Comparison of ENCODE assay signal across 10 cellular contexts in the genomic region with DNA sequence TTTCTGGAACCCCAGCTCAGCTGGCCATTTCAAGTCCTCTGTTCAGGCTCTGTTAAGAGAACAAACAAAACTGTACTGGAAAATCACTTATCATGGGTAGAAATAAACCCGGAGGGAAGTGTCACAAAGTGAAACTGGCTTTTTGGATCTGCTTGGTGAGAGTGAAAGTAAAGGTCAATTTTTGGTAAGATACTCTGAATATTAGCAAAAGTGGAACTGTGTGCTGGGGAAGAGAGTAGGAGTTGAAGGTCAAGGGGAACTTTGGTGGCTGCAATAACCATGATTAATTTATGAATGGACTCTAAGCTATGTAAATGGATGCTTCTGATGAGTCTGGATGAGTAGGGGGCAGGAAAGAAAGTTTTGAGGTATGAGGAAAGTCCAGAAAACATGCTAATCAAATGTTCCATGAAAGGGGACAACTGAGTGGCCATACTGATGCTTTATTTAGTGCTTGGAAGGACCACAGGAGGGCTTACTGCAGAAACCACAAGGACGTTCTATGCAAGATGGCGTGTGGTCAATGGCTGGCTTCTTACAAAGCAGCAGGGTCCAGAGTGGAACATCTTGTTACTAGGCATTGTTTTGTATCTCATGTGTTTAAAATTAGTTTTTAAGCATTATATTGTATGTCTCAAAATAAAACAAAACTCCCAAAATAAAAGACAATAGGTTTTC. TPM values are rescaled to one million over a fixed set of nuclear protein-coding genes. Genes with fewer than 3 reads are reported as not detected.
DNase-seq lines count a peak whose midpoint lies in the region; ATAC-seq and TF ChIP-seq lines count a peak whose summit lies in the region.
"Had no signal": no experiment of that assay in that cellular context is flagged by ENCODE, and none has a peak within 500 bp of the region (broad histone marks: within the 10 kb centered on the region; RNA-seq: fewer than 3 reads in every experiment).

No MANE protein-coding gene starts in this region.

- 0 out of 2 replicates have a peak, but pooled peaks cover 6% of the 10 kb centered on the region for H3K4me1 ChIP-seq in PC-9 (replicated peaks; ENCODE audit: insufficient read depth)
- no peaks in the 10 kb centered on the region for H3K4me1 ChIP-seq in HAP-1

- H3K9me3 ChIP-seq in PC-9 (ENCODE audit: insufficient read depth, low read depth) = no peaks in the 10 kb centered on the region; the same call in 1 of the 2 replicates
- no peaks in the 10 kb centered on the region for H3K9me3 ChIP-seq in HAP-1

- DNase-seq in GM10248 (ENCODE audit: extremely low spot score) = peak; percentile 35
- DNase-seq in PC-9 = no peak
- DNase-seq in NCI-H2227 treated with DMSO at 0.1 percent for 48 hours (lab: John Stamatoyannopoulos, UW) = no peak
- no peak for DNase-seq in HAP-1 (ENCODE audit: low spot score in 2 of 2)
- no peak for DNase-seq in NCI-H128 (lab: John Stamatoyannopoulos, UW; ENCODE audit: unreplicated experiment)
- no peak for DNase-seq in NCI-H2227 (lab: John Stamatoyannopoulos, UW; ENCODE audit: unreplicated experiment)

- CTCF ChIA-PET in GM10248 (lab: Yijun Ruan, JAX) (interaction anchor here (1.0 to 5.4 kb wide), 9 partner anchors 8 to 265 kb away, joined by 3 to 61 read pairs (median 6); no protein-coding TSS in a partner anchor), PC-9 (lab: Charles Lee) (no interaction called here)

- H3K27me3 ChIP-seq in PC-9 (ENCODE audit: insufficient read depth, low read depth) (no peaks in the 10 kb centered on the region), HAP-1 (ENCODE audit: low read depth) (no peaks in the 10 kb centered on the region)

- H3K36me3 ChIP-seq in PC-9 (ENCODE audit: low read depth) = no peaks in the 10 kb centered on the region
- H3K36me3 ChIP-seq in HAP-1 (replicated peaks) = no peaks in the 10 kb centered on the region

- intact Hi-C loops in PC-9 (cut with micrococcal nuclease; ENCODE audit: unreplicated experiment) = no loop called here

- H3K79me2 ChIP-seq in PC-9 (ENCODE audit: low read depth) = no peaks in the 10 kb centered on the region

- POLR2A ChIA-PET in GM10248 (lab: Yijun Ruan, JAX) (no interaction called here), PC-9 (lab: Charles Lee; ENCODE audit: unreplicated experiment) (no interaction called here)

- 0 out of 2 replicates have a peak, but pooled peaks cover 4% of the 10 kb centered on the region for H3K9me2 ChIP-seq in PC-9 (ENCODE audit: insufficient read depth)

- H3K4me3 ChIP-seq in PC-9 (no peak overlapping the region), HAP-1 (no peak overlapping the region)
- H3K4me3 ChIP-seq: K562 had no signal

- peak overlapping the region; percentile 5; the same call in 1 of the 2 replicates for H3K4me2 ChIP-seq in PC-9

- H3K27ac ChIP-seq in PC-9 = no peak overlapping the region

- no TSS peak for BruUV-seq in PC-9 (replicated peaks; lab: Mats Ljungman, UMichigan)

- in situ Hi-C loops in HAP-1 (cut with MboI; ENCODE audit: low sequenced_read_pairs) = no loop called here

- H3F3A ChIP-seq in PC-9 (ENCODE audit: insufficient read depth, low read depth) = no peaks in the 10 kb centered on the region

- ATAC-seq in GM19043 (IDR thresholded peaks at IDR 0.05; ENCODE audit: low read depth, unreplicated experiment) (peak; percentile 67), HG02885 (IDR thresholded peaks at IDR 0.05; ENCODE audit: poor library complexity, unreplicated experiment) (peak; percentile 83)
- ATAC-seq: K562, Panc1 had no signal

- no peaks in the 10 kb centered on the region for H4K20me1 ChIP-seq in PC-9 (ENCODE audit: insufficient read depth)

- no peak for TF ChIP-seq CTCF in GM10248 (IDR thresholded peaks at IDR 0.05; ENCODE audit: control extremely low read depth, extremely low read depth, low read depth, missing control alignments)
- TF ChIP-seq CTCF in PC-9 (conservative IDR thresholded peaks at IDR 0.05) = no peak

- H2AFZ ChIP-seq in PC-9 = peak overlapping the region; percentile 3; the same call in 1 of the 2 replicates

RNA-seq across cellular contexts. Expression of a gene that starts 36.8 kb away (rescaled TPM):
- 0.63 and 1.2 TPM in 2 replicates for total RNA-seq in PC-9 (2021)
